16 cellular contexts compared by ENCODE assay signal in genomic region chr5:87129051-87129450, GRCh38.
A peak's percentile ranks its signal among the peaks of the same experiment; 100 is the strongest.
DNase-seq lines count a peak whose midpoint lies in the region; TF ChIP-seq lines count a peak whose summit lies in the region.
"Had no signal": no experiment of that assay in that cellular context is flagged by ENCODE, and none has a peak within 500 bp of the region (broad histone marks: within the 10 kb centered on the region; RNA-seq: fewer than 3 reads in every experiment).

No MANE protein-coding gene starts in this region.

- H2AFZ ChIP-seq in ACC112 (ENCODE audit: low read length, unreplicated experiment) = peak overlapping the region; percentile 30
- H2AFZ ChIP-seq in GM23248 = peak overlapping the region; percentile 25
- no peak overlapping the region for H2AFZ ChIP-seq in mammary epithelial cell (ENCODE audit: low read depth, low read length)
- H2AFZ ChIP-seq in osteoblast (ENCODE audit: low read length) = no peak overlapping the region

- H3K79me2 ChIP-seq in ACC112 (ENCODE audit: control insufficient read depth, insufficient read depth, low read length, unreplicated experiment) (no peaks in the 10 kb centered on the region), GM23248 (ENCODE audit: insufficient read depth) (no peaks in the 10 kb centered on the region), mammary epithelial cell (ENCODE audit: insufficient read depth, low read length) (no peaks in the 10 kb centered on the region), osteoblast (ENCODE audit: insufficient read depth, low read length) (no peaks in the 10 kb centered on the region)

- H3K9ac ChIP-seq in GM23248 = no peak overlapping the region
- no peak overlapping the region for H3K9ac ChIP-seq in mammary epithelial cell (ENCODE audit: insufficient read depth, low read length)

- H3F3A ChIP-seq in GM23248 (ENCODE audit: insufficient read depth) = peaks cover 35% of the 10 kb centered on the region

- H3K4me1 ChIP-seq in ACC112 (ENCODE audit: control insufficient read depth, insufficient read depth, low read length, unreplicated experiment) (peaks cover 32% of the 10 kb centered on the region), GM23248 (ENCODE audit: insufficient read depth) (peaks cover 57% of the 10 kb centered on the region), mammary epithelial cell (ENCODE audit: insufficient read depth, low read length) (peaks cover 29% of the 10 kb centered on the region), osteoblast (ENCODE audit: insufficient read depth, low read length) (peaks cover 37% of the 10 kb centered on the region)

- dilution Hi-C loops in mammary epithelial cell (cut with HindIII; ENCODE audit: low sequenced_read_pairs) = no loop called here

- H3K36me3 ChIP-seq in ACC112 (ENCODE audit: insufficient read depth, low read length) (no peaks in the 10 kb centered on the region), GM23248 (ENCODE audit: low read depth) (no peaks in the 10 kb centered on the region), mammary epithelial cell (ENCODE audit: insufficient read depth, low read length) (no peaks in the 10 kb centered on the region), osteoblast (ENCODE audit: insufficient read depth, low read length) (no peaks in the 10 kb centered on the region)

- DNase-seq in GM23248 (peak; percentile 20), mammary epithelial cell (no peak), osteoblast (ENCODE audit: insufficient read length, low spot score, missing footprints) (no peak), NCI-H2196 (lab: John Stamatoyannopoulos, UW; ENCODE audit: unreplicated experiment) (no peak), GM13977 (ENCODE audit: low spot score) (no peak), RKO (ENCODE audit: low spot score) (no peak)
- DNase-seq: C1 segment of cervical spinal cord; CD8-positive, alpha-beta memory T cell; DMS53; NCI-H1694 treated with DMSO at 0.1 percent for 48 hours; NCI-H226; NCI-H82; OCI-M1; SIG-M5 had no signal

- H4K20me1 ChIP-seq in GM23248 (ENCODE audit: insufficient read depth) = no peaks in the 10 kb centered on the region
- H4K20me1 ChIP-seq in mammary epithelial cell (ENCODE audit: insufficient read depth, low read length) = no peaks in the 10 kb centered on the region
- H4K20me1 ChIP-seq in osteoblast (ENCODE audit: insufficient read depth, low read length) = no peaks in the 10 kb centered on the region

- H3K27ac ChIP-seq in ACC112 (ENCODE audit: low read depth, low read length) (peak overlapping the region; percentile 14), GM23248 (peak overlapping the region; percentile 79), mammary epithelial cell (ENCODE audit: insufficient read depth, low read depth, low read length) (peak overlapping the region; percentile 77), osteoblast (ENCODE audit: low read depth, low read length) (peak overlapping the region; percentile 74)

- CTCF ChIA-PET in mammary epithelial cell (lab: Charles Lee; ENCODE audit: low non-redundant PET) = no interaction called here

- H3K9me3 ChIP-seq in GM23248 (ENCODE audit: low read depth) = no peaks in the 10 kb centered on the region
- H3K9me3 ChIP-seq in mammary epithelial cell (replicated peaks; ENCODE audit: insufficient read depth, low read length) = no peaks in the 10 kb centered on the region
- no peaks in the 10 kb centered on the region for H3K9me3 ChIP-seq in osteoblast (ENCODE audit: low read depth, low read length)

- in situ Hi-C loops in GM23248 (cut with MboI) = no loop called here
- in situ Hi-C loops in mammary epithelial cell (cut with MboI; ENCODE audit: low sequenced_read_pairs in 2 of 2) = no loop called here
- in situ Hi-C loops in GM13977 (cut with MboI; ENCODE audit: low pct_unique_long_range_greater_than_20kb, low sequenced_read_pairs, unreplicated experiment) = no loop called here

- H3K4me2 ChIP-seq in GM23248 (ENCODE audit: unreplicated experiment) (peak overlapping the region; percentile 61), mammary epithelial cell (ENCODE audit: insufficient read depth, low read depth, low read length) (no peak overlapping the region), osteoblast (ENCODE audit: insufficient read depth, low read length) (no peak overlapping the region)

- WGBS in GM23248 (ENCODE audit: low coverage in 1 of 2, low lambda C conversion rate in 2 of 2, missing lambda C conversion rate in 2 of 2), 2 experiments = 27 to 45% methylated on average over 1 of the region's 1 CpG
- 100% methylated on average over 1 of the region's 1 CpG for WGBS in mammary epithelial cell (ENCODE audit: low coverage, missing lambda C conversion rate)

- intact Hi-C loops in mammary epithelial cell (cut with micrococcal nuclease) = no loop called here

- H3K27me3 ChIP-seq in ACC112 (ENCODE audit: insufficient read depth, low read length) = no peaks in the 10 kb centered on the region
- no peaks in the 10 kb centered on the region for H3K27me3 ChIP-seq in GM23248 (replicated peaks; ENCODE audit: insufficient read depth)
- H3K27me3 ChIP-seq in mammary epithelial cell (ENCODE audit: insufficient read depth, low read length) = no peaks in the 10 kb centered on the region
- H3K27me3 ChIP-seq in osteoblast (ENCODE audit: insufficient read depth, low read length) = no peaks in the 10 kb centered on the region

- H3K9me2 ChIP-seq in GM23248 (ENCODE audit: insufficient read depth) = no peaks in the 10 kb centered on the region; the same call in 1 of the 2 replicates

- no peak for TF ChIP-seq CTCF in mammary epithelial cell (conservative IDR thresholded peaks at IDR 0.05 in 1 of 2, IDR thresholded peaks at IDR 0.05 in 1 of 2; ENCODE audit: extremely low read depth in 1 of 2, insufficient read depth in 1 of 2, low read depth in 1 of 2, low read length in 2 of 2)
- TF ChIP-seq CTCF in osteoblast (IDR thresholded peaks at IDR 0.05; ENCODE audit: extremely low read depth, low read depth, low read length) = no peak
- no peak for TF ChIP-seq CTCF in GM13977 (IDR thresholded peaks at IDR 0.05; ENCODE audit: extremely low read depth, insufficient read depth, missing control alignments)

- no TSS peak for BruUV-seq in mammary epithelial cell (replicated peaks; lab: Mats Ljungman, UMichigan)

- no peak overlapping the region for H3K4me3 ChIP-seq in ACC112 (ENCODE audit: low read depth, low read length)
- no peak overlapping the region for H3K4me3 ChIP-seq in GM23248
- H3K4me3 ChIP-seq in mammary epithelial cell (replicated peaks in 1 of 3; ENCODE audit: insufficient read depth in 1 of 3, low read depth in 2 of 3, low read length in 3 of 3) = no peak overlapping the region
- no peak overlapping the region for H3K4me3 ChIP-seq in osteoblast (ENCODE audit: insufficient read depth, low read length)
- H3K4me3 ChIP-seq: K562 had no signal

Comparison
In these comparisons a context has a peak if more than half of its experiments do, and no peak if none do; other contexts are left out.
1. H2AFZ ChIP-seq: peak in ACC112 (single experiment) and GM23248 (single experiment); none in mammary epithelial cell (single experiment) and osteoblast (single experiment).
2. H3K27ac ChIP-seq: peak in every context shown above with its lines; median percentile 79 in GM23248; 77 in mammary epithelial cell; 74 in osteoblast; 14 in ACC112.